In genomic region chr18:10306779-10307178, GRCh38 we compare ENCODE assay signal across 11 cellular contexts.
"Had no signal": no experiment of that assay in that cellular context is flagged by ENCODE, and none has a peak within 500 bp of the region (broad histone marks: within the 10 kb centered on the region; RNA-seq: fewer than 3 reads in every experiment).

No MANE protein-coding gene starts in this region.

- H3K9me3 ChIP-seq: HAP-1 had no signal

- H3K4me2 ChIP-seq: GM23338 had no signal

- FAIRE-seq: H1, H54 had no signal

- H3K36me3 ChIP-seq: HAP-1 had no signal

- H3K9ac ChIP-seq: GM23248 had no signal

- H3K4me3 ChIP-seq: GM23248, GM23338, HAP-1 had no signal

- H3K27ac ChIP-seq: GM23248 had no signal

- H3K4me1 ChIP-seq: HAP-1 had no signal

- DNase-seq: GM23248, GOT3, H7, H9, HCEC 1CT, HFFc6 had no signal

- H2AFZ ChIP-seq: GM23248, GM23338 had no signal

- ATAC-seq: GM23338, HCT116 had no signal
